ENCODE assay signal across 1 cellular context in the genomic region with DNA sequence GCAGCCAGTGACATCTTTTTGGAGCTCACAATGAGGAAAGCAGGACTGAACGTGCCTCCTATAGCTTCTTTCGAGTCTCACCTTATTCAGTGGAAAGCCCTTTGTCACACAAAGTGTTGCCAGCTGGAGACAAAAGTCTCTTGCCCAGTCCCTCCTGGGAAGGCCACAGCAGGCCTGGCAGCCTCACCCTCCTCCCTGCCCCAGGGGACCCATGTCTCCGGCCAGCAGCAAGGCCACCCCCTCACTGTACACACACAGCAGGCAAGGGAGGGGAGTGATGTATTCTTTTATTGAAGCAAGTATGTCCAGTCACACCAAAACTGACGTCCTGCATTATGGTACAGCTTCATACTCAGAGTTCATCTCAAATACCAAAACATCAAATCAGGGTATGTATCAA.
TF ChIP-seq lines count a peak whose summit lies in the region.

No MANE protein-coding gene starts in this region.

TF ChIP-seq in K562, 482 proteins besides CTCF, POLR2A, EP300 and RAD21:
- TF ChIP-seq NEUROD1 (IDR thresholded peaks at IDR 0.05; ENCODE audit: borderline replicate concordance, low read depth, low read length, partially characterized antibody) (no peak), NR1H2 (CRISPR knock-in tag; IDR thresholded peaks at IDR 0.05) (no peak), HDAC1 (IDR thresholded peaks at IDR 0.05) (no peak), STAG1 (CRISPR knock-in tag; IDR thresholded peaks at IDR 0.05; ENCODE audit: borderline replicate concordance) (no peak), FOXO4 (CRISPR knock-in tag; IDR thresholded peaks at IDR 0.05) (no peak), MEF2A (IDR thresholded peaks at IDR 0.05; ENCODE audit: control insufficient read depth, low read depth, low read length) (no peak), NBN (IDR thresholded peaks at IDR 0.05; ENCODE audit: low read depth) (no peak), FOXP4 (CRISPR knock-in tag; IDR thresholded peaks at IDR 0.05; ENCODE audit: borderline replicate concordance) (no peak)
- TF ChIP-seq, protein P1, sequence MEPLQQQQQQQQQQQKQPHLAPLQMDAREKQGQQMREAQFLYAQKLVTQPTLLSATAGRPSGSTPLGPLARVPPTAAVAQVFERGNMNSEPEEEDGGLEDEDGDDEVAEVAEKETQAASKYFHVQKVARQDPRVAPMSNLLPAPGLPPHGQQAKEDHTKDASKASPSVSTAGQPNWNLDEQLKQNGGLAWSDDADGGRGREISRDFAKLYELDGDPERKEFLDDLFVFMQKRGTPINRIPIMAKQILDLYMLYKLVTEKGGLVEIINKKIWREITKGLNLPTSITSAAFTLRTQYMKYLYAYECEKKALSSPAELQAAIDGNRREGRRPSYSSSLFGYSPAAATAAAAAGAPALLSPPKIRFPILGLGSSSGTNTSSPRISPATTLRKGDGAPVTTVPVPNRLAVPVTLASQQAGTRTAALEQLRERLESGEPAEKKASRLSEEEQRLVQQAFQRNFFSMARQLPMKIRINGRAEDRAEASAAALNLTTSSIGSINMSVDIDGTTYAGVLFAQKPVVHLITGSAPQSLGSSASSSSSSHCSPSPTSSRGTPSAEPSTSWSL (CRISPR knock-in tag; IDR thresholded peaks at IDR 0.05; ENCODE audit: borderline replicate concordance), result no peak
TF ChIP-seq in K562: peak in this region for 0.
